ENCODE assay signal across 1 cellular context in genomic region chr19:2507109-2507508, GRCh38.
A peak's percentile ranks its signal among the peaks of the same experiment; 100 is the strongest.
TF ChIP-seq lines count a peak whose summit lies in the region.

No MANE protein-coding gene starts in this region.

TF ChIP-seq in K562, 482 proteins besides CTCF, POLR2A, EP300 and RAD21 (continued from another document and continues in another):
- TF ChIP-seq, protein P1, sequence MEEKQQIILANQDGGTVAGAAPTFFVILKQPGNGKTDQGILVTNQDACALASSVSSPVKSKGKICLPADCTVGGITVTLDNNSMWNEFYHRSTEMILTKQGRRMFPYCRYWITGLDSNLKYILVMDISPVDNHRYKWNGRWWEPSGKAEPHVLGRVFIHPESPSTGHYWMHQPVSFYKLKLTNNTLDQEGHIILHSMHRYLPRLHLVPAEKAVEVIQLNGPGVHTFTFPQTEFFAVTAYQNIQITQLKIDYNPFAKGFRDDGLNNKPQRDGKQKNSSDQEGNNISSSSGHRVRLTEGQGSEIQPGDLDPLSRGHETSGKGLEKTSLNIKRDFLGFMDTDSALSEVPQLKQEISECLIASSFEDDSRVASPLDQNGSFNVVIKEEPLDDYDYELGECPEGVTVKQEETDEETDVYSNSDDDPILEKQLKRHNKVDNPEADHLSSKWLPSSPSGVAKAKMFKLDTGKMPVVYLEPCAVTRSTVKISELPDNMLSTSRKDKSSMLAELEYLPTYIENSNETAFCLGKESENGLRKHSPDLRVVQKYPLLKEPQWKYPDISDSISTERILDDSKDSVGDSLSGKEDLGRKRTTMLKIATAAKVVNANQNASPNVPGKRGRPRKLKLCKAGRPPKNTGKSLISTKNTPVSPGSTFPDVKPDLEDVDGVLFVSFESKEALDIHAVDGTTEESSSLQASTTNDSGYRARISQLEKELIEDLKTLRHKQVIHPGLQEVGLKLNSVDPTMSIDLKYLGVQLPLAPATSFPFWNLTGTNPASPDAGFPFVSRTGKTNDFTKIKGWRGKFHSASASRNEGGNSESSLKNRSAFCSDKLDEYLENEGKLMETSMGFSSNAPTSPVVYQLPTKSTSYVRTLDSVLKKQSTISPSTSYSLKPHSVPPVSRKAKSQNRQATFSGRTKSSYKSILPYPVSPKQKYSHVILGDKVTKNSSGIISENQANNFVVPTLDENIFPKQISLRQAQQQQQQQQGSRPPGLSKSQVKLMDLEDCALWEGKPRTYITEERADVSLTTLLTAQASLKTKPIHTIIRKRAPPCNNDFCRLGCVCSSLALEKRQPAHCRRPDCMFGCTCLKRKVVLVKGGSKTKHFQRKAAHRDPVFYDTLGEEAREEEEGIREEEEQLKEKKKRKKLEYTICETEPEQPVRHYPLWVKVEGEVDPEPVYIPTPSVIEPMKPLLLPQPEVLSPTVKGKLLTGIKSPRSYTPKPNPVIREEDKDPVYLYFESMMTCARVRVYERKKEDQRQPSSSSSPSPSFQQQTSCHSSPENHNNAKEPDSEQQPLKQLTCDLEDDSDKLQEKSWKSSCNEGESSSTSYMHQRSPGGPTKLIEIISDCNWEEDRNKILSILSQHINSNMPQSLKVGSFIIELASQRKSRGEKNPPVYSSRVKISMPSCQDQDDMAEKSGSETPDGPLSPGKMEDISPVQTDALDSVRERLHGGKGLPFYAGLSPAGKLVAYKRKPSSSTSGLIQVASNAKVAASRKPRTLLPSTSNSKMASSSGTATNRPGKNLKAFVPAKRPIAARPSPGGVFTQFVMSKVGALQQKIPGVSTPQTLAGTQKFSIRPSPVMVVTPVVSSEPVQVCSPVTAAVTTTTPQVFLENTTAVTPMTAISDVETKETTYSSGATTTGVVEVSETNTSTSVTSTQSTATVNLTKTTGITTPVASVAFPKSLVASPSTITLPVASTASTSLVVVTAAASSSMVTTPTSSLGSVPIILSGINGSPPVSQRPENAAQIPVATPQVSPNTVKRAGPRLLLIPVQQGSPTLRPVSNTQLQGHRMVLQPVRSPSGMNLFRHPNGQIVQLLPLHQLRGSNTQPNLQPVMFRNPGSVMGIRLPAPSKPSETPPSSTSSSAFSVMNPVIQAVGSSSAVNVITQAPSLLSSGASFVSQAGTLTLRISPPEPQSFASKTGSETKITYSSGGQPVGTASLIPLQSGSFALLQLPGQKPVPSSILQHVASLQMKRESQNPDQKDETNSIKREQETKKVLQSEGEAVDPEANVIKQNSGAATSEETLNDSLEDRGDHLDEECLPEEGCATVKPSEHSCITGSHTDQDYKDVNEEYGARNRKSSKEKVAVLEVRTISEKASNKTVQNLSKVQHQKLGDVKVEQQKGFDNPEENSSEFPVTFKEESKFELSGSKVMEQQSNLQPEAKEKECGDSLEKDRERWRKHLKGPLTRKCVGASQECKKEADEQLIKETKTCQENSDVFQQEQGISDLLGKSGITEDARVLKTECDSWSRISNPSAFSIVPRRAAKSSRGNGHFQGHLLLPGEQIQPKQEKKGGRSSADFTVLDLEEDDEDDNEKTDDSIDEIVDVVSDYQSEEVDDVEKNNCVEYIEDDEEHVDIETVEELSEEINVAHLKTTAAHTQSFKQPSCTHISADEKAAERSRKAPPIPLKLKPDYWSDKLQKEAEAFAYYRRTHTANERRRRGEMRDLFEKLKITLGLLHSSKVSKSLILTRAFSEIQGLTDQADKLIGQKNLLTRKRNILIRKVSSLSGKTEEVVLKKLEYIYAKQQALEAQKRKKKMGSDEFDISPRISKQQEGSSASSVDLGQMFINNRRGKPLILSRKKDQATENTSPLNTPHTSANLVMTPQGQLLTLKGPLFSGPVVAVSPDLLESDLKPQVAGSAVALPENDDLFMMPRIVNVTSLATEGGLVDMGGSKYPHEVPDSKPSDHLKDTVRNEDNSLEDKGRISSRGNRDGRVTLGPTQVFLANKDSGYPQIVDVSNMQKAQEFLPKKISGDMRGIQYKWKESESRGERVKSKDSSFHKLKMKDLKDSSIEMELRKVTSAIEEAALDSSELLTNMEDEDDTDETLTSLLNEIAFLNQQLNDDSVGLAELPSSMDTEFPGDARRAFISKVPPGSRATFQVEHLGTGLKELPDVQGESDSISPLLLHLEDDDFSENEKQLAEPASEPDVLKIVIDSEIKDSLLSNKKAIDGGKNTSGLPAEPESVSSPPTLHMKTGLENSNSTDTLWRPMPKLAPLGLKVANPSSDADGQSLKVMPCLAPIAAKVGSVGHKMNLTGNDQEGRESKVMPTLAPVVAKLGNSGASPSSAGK (IDR thresholded peaks at IDR 0.05), result no peak
- TF ChIP-seq HDAC1 (IDR thresholded peaks at IDR 0.05) (0 out of 4 replicates have a peak, but pooled peaks of 1 of the 2 experiments have one; percentile 39), ZBTB33 (CRISPR knock-in tag; IDR thresholded peaks at IDR 0.05) (no peak), KDM1A (IDR thresholded peaks at IDR 0.05) (no peak), ZNF77 (CRISPR knock-in tag; IDR thresholded peaks at IDR 0.05) (no peak), RUNX1 (IDR thresholded peaks at IDR 0.05; ENCODE audit: low read depth) (no peak), SLC30A9 (CRISPR knock-in tag; IDR thresholded peaks at IDR 0.05) (no peak), USF1 (CRISPR knock-in tag; IDR thresholded peaks at IDR 0.05) (no peak), HSF4 (CRISPR knock-in tag; IDR thresholded peaks at IDR 0.05; ENCODE audit: borderline replicate concordance) (no peak), NCOR1 (IDR thresholded peaks at IDR 0.05) (no peak), ZNF57 (CRISPR knock-in tag; IDR thresholded peaks at IDR 0.05) (no peak), SAFB (IDR thresholded peaks at IDR 0.05; ENCODE audit: borderline replicate concordance, low read depth, low read length) (no peak), DNMT1 (IDR thresholded peaks at IDR 0.05) (no peak), TAF7 (tag; IDR thresholded peaks at IDR 0.05) (no peak), FOXA1 (IDR thresholded peaks at IDR 0.05; ENCODE audit: borderline replicate concordance) (peak; percentile 55; the same call in 1 of the 2 replicates), MCM7 (IDR thresholded peaks at IDR 0.05) (no peak), THRB (CRISPR knock-in tag; conservative IDR thresholded peaks at IDR 0.05) (no peak), GATAD2B (IDR thresholded peaks at IDR 0.05; ENCODE audit: borderline replicate concordance) (no peak), PRMT5 (CRISPR knock-in tag; IDR thresholded peaks at IDR 0.05) (no peak), ETV6 (IDR thresholded peaks at IDR 0.05; ENCODE audit: borderline replicate concordance in 1 of 2, low read depth in 2 of 2, low read length in 1 of 2) (no peak), ETV6 (CRISPR knock-in tag; IDR thresholded peaks at IDR 0.05; ENCODE audit: borderline replicate concordance) (no peak)
- TF ChIP-seq, protein P2, sequence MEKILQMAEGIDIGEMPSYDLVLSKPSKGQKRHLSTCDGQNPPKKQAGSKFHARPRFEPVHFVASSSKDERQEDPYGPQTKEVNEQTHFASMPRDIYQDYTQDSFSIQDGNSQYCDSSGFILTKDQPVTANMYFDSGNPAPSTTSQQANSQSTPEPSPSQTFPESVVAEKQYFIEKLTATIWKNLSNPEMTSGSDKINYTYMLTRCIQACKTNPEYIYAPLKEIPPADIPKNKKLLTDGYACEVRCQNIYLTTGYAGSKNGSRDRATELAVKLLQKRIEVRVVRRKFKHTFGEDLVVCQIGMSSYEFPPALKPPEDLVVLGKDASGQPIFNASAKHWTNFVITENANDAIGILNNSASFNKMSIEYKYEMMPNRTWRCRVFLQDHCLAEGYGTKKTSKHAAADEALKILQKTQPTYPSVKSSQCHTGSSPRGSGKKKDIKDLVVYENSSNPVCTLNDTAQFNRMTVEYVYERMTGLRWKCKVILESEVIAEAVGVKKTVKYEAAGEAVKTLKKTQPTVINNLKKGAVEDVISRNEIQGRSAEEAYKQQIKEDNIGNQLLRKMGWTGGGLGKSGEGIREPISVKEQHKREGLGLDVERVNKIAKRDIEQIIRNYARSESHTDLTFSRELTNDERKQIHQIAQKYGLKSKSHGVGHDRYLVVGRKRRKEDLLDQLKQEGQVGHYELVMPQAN (IDR thresholded peaks at IDR 0.05; ENCODE audit: borderline replicate concordance), result no peak
- TF ChIP-seq, protein P3, sequence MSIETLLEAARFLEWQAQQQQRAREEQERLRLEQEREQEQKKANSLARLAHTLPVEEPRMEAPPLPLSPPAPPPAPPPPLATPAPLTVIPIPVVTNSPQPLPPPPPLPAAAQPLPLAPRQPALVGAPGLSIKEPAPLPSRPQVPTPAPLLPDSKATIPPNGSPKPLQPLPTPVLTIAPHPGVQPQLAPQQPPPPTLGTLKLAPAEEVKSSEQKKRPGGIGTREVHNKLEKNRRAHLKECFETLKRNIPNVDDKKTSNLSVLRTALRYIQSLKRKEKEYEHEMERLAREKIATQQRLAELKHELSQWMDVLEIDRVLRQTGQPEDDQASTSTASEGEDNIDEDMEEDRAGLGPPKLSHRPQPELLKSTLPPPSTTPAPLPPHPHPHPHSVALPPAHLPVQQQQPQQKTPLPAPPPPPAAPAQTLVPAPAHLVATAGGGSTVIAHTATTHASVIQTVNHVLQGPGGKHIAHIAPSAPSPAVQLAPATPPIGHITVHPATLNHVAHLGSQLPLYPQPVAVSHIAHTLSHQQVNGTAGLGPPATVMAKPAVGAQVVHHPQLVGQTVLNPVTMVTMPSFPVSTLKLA (conservative IDR thresholded peaks at IDR 0.05), result 0 out of 4 replicates have a peak, but pooled peaks of 1 of the 2 experiments have one; percentile 26
- TF ChIP-seq, protein P4, sequence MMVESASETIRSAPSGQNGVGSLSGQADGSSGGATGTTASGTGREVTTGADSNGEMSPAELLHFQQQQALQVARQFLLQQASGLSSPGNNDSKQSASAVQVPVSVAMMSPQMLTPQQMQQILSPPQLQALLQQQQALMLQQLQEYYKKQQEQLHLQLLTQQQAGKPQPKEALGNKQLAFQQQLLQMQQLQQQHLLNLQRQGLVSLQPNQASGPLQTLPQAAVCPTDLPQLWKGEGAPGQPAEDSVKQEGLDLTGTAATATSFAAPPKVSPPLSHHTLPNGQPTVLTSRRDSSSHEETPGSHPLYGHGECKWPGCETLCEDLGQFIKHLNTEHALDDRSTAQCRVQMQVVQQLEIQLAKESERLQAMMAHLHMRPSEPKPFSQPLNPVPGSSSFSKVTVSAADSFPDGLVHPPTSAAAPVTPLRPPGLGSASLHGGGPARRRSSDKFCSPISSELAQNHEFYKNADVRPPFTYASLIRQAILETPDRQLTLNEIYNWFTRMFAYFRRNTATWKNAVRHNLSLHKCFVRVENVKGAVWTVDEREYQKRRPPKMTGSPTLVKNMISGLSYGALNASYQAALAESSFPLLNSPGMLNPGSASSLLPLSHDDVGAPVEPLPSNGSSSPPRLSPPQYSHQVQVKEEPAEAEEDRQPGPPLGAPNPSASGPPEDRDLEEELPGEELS (CRISPR knock-in tag; IDR thresholded peaks at IDR 0.05; ENCODE audit: borderline replicate concordance), result 0 out of 2 replicates have a peak, but pooled peaks have one; percentile 60
- TF ChIP-seq, protein P5, sequence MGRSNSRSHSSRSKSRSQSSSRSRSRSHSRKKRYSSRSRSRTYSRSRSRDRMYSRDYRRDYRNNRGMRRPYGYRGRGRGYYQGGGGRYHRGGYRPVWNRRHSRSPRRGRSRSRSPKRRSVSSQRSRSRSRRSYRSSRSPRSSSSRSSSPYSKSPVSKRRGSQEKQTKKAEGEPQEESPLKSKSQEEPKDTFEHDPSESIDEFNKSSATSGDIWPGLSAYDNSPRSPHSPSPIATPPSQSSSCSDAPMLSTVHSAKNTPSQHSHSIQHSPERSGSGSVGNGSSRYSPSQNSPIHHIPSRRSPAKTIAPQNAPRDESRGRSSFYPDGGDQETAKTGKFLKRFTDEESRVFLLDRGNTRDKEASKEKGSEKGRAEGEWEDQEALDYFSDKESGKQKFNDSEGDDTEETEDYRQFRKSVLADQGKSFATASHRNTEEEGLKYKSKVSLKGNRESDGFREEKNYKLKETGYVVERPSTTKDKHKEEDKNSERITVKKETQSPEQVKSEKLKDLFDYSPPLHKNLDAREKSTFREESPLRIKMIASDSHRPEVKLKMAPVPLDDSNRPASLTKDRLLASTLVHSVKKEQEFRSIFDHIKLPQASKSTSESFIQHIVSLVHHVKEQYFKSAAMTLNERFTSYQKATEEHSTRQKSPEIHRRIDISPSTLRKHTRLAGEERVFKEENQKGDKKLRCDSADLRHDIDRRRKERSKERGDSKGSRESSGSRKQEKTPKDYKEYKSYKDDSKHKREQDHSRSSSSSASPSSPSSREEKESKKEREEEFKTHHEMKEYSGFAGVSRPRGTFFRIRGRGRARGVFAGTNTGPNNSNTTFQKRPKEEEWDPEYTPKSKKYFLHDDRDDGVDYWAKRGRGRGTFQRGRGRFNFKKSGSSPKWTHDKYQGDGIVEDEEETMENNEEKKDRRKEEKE (IDR thresholded peaks at IDR 0.05; ENCODE audit: borderline replicate concordance in 1 of 2, control insufficient read depth in 1 of 2, low read depth in 2 of 2, low read length in 1 of 2), result no peak
